Comparison of ENCODE assay signal across 8 cellular contexts in genomic region chr10:77643795-77644468, GRCh38. TPM values are rescaled to one million over a fixed set of nuclear protein-coding genes. Genes with fewer than 3 reads are reported as not detected.
A peak's percentile ranks its signal among the peaks of the same experiment; 100 is the strongest.
DNase-seq lines count a peak whose midpoint lies in the region; ATAC-seq and TF ChIP-seq lines count a peak whose summit lies in the region.

No MANE protein-coding gene starts in this region.

- no peak for TF ChIP-seq POLR2A in vagina (IDR thresholded peaks at IDR 0.05)

- DNase-seq in AG04450 (ENCODE audit: low read depth, low spot score), result peak; percentile 32
- DNase-seq in GF-D8 (lab: John Stamatoyannopoulos, UW), result peak; percentile 8
- peak; percentile 58 for DNase-seq in NAMALWA (ENCODE audit: low spot score)
- peak; percentile 51 for DNase-seq in amniotic stem cell (lab: John Stamatoyannopoulos, UW)
- DNase-seq in kidney epithelial cell (ENCODE audit: low read depth), result no peak
- DNase-seq in vagina (ENCODE audit: extremely low spot score in 2 of 2), result no peak

- H3K4me3 ChIP-seq in AG04450 (ENCODE audit: low read depth, low read length), result no peak overlapping the region
- no peak overlapping the region for H3K4me3 ChIP-seq in kidney epithelial cell (ENCODE audit: low read depth, low read length)
- H3K4me3 ChIP-seq in vagina, result no peak overlapping the region

- H3K27me3 ChIP-seq in AG04450 (ENCODE audit: control insufficient read depth, insufficient read depth, low read length) (peaks cover 6% of the 10 kb centered on the region), kidney epithelial cell (ENCODE audit: control insufficient read depth, insufficient read depth, low read length) (peaks cover 3% of the 10 kb centered on the region), vagina (no peaks in the 10 kb centered on the region)

- CTCF ChIA-PET in AG04450 (lab: Charles Lee), result interaction anchor here (0.6 to 6.8 kb wide), 36 partner anchors 8 to 477 kb away, joined by 3 to 199 read pairs (median 4); no protein-coding TSS in a partner anchor

- H3K4me1 ChIP-seq in vagina, result no peaks in the 10 kb centered on the region

- H3K36me3 ChIP-seq in kidney epithelial cell (ENCODE audit: control insufficient read depth, insufficient read depth, low read length) (no peaks in the 10 kb centered on the region), vagina (no peaks in the 10 kb centered on the region)

- ATAC-seq in GM21619 (IDR thresholded peaks at IDR 0.05; ENCODE audit: unreplicated experiment) (no peak), GM21360 (IDR thresholded peaks at IDR 0.05; ENCODE audit: unreplicated experiment) (no peak)

- TF ChIP-seq CTCF in AG04450 (IDR thresholded peaks at IDR 0.05; ENCODE audit: low read depth, low read length) (peak; percentile 63), kidney epithelial cell (IDR thresholded peaks at IDR 0.05; ENCODE audit: insufficient read depth, low read length, poor library complexity, severe bottlenecking) (peak; percentile 62), vagina (IDR thresholded peaks at IDR 0.05) (peak in 2 of 3 experiments; percentile 45 to 50)

- H3K9me3 ChIP-seq in AG04450 (ENCODE audit: control insufficient read depth, insufficient read depth, low read length) (no peaks in the 10 kb centered on the region; the same call in 1 of the 2 replicates), vagina (no peaks in the 10 kb centered on the region)

- POLR2A ChIA-PET in AG04450 (lab: Yijun Ruan, JAX), result no interaction called here

- H3K27ac ChIP-seq in AG04450 (ENCODE audit: low read depth, low read length), result no peak overlapping the region
- H3K27ac ChIP-seq in vagina, result no peak overlapping the region

- intact Hi-C loops in vagina (cut with DNase I), result loop anchor here (5.0 kb wide), 1 partner anchor 477 kb away; no protein-coding TSS in a partner anchor

RNA-seq across cellular contexts. Expression of gene KCNMA1, which starts 6.3 kb away (rescaled TPM):
- polyA plus RNA-seq in AG04450 (2011; rRNA removed), result 58.8 and 60.0 TPM in 2 replicates
- 120 and 127 TPM in 2 replicates for polyA minus RNA-seq in AG04450 (2011; rRNA and poly(A)+ RNA removed)
- 18.9 and 23.6 TPM in 2 replicates for total RNA-seq in kidney epithelial cell
- total RNA-seq in vagina, result 94.3 TPM

Comparison
In these comparisons a context has a peak if more than half of its experiments do, and no peak if none do; other contexts are left out.
1. DNase-seq: peak in AG04450 (single experiment), GF-D8 (single experiment), NAMALWA (single experiment) and amniotic stem cell (single experiment); none in kidney epithelial cell (single experiment) and vagina (0 of 2).
2. Peak in every context shown above with its lines, with median percentiles within 50 percentile points of each other: CTCF ChIP-seq.